In the genomic region with DNA sequence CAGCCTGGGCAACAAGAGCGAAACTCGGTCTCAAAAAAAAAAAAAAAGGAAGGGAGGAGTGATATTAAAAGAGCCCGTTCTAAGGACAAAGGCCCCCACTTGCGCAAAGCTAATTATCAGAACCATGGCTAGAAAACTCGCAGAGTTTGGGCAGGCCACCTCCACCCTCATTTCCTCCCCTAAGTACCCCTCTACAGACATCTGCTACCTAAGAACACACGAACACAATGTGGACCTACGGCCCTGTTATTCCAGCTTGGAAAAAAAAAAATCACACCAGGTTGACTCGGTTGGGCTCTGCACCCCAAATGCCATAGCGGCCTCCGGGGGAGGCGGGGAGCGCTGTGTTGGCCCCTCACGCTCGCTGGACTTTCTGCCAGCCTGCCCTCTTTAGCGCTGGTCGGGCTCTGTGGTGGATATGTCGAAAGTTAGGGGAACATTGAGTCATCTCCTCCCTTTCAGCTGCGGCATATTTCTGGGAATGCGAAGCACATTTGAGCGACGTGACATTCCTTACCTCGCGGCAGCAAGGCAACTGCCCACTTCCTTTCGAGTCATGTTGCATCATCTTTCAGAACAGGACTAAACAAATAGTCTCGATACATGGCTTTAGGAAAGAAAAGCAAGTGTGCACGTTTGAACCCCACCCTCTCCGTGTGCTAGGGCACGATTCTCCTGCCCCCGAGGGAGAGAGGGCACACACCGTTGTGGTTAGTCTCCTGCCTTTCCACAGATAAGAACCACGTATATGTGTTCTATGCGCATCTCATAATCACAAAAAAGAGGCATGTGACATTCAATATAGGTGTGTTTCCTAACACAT, we compare ENCODE assay signal across 7 cellular contexts.
A peak's percentile ranks its signal among the peaks of the same experiment; 100 is the strongest.
DNase-seq lines count a peak whose midpoint lies in the region; ATAC-seq and TF ChIP-seq lines count a peak whose summit lies in the region.

No MANE protein-coding gene starts in this region.

- no peak overlapping the region for H3K4me3 ChIP-seq in HFF-Myc (replicated peaks; ENCODE audit: low read depth, low read length)

- DNase-seq in HFF-Myc (ENCODE audit: extremely low read depth, low read depth) = peak; percentile 93
- peak; percentile 61 for DNase-seq in SKM-1 treated with dmso at 0.1 percent for 144 hours (lab: John Stamatoyannopoulos, UW; ENCODE audit: unreplicated experiment)
- peak; percentile 50 for DNase-seq in foreskin melanocyte
- DNase-seq in smooth muscle cell of the brain vasculature (ENCODE audit: low read depth, low spot score) = peak; percentile 67
- no peak for DNase-seq in DMS79 treated with DMSO at 0.1 percent for 48 hours (lab: John Stamatoyannopoulos, UW)
- DNase-seq in NCI-H128 (lab: John Stamatoyannopoulos, UW; ENCODE audit: unreplicated experiment) = no peak

- no peak for ATAC-seq in HG02938 (IDR thresholded peaks at IDR 0.05; ENCODE audit: unreplicated experiment)

- no peak for TF ChIP-seq CTCF in HFF-Myc (IDR thresholded peaks at IDR 0.05; ENCODE audit: low read depth, low read length, missing control alignments)

Comparison
In these comparisons a context has a peak if more than half of its experiments do, and no peak if none do; other contexts are left out.
1. DNase-seq: peak in HFF-Myc (single experiment), SKM-1 treated with dmso at 0.1 percent for 144 hours (single experiment), foreskin melanocyte (single experiment) and smooth muscle cell of the brain vasculature (single experiment); none in DMS79 treated with DMSO at 0.1 percent for 48 hours (single experiment) and NCI-H128 (single experiment).